Comparison of ENCODE assay signal across 8 cellular contexts in genomic region chr18:44678725-44679055, GRCh38. TPM values are rescaled to one million over a fixed set of nuclear protein-coding genes. Genes with fewer than 3 reads are reported as not detected.
DNase-seq lines count a peak whose midpoint lies in the region; ATAC-seq and TF ChIP-seq lines count a peak whose summit lies in the region.

No MANE protein-coding gene starts in this region.

- H3K9ac ChIP-seq in BLaER1, result 0 out of 2 replicates have a peak overlapping the region, but pooled peaks have one; percentile 88
- H3K9ac ChIP-seq in neural progenitor cell, result no peak overlapping the region

- no peaks in the 10 kb centered on the region for H3K27me3 Mint-ChIP-seq in neural progenitor cell (ENCODE audit: insufficient read depth, low read depth)

- H3K4me3 ChIP-seq in BLaER1 (peak overlapping the region; percentile 89), LNCaP clone FGC (ENCODE audit: low read depth, low read length) (peak overlapping the region; percentile 75), dorsolateral prefrontal cortex (peak overlapping the region; percentile 53 to 89 (median 79)), neural progenitor cell (peak overlapping the region; percentile 96)

- H3K36me3 Mint-ChIP-seq in neural progenitor cell, result no peaks in the 10 kb centered on the region

- H4K20me1 ChIP-seq in BLaER1, result no peaks in the 10 kb centered on the region
- peaks cover 8% of the 10 kb centered on the region for H4K20me1 ChIP-seq in neural progenitor cell (ENCODE audit: low read depth)

- no peak overlapping the region for H3K27ac Mint-ChIP-seq in neural progenitor cell

- no peak overlapping the region for H2AFZ ChIP-seq in neural progenitor cell (replicated peaks)

- TF ChIP-seq CTCF in LNCaP clone FGC (IDR thresholded peaks at IDR 0.05; ENCODE audit: control insufficient read depth, extremely low read depth, insufficient read depth) (no peak), dorsolateral prefrontal cortex (IDR thresholded peaks at IDR 0.05 in 54 of 56, conservative IDR thresholded peaks at IDR 0.05 in 2 of 56; ENCODE audit: low read depth in 1 of 56, partially characterized antibody in 56 of 56) (no peak), neural progenitor cell (IDR thresholded peaks at IDR 0.05) (no peak)

- H3K79me2 ChIP-seq in neural progenitor cell (ENCODE audit: low read depth), result peaks cover 33% of the 10 kb centered on the region

- DNase-seq in LNCaP clone FGC (ENCODE audit: low read depth), result no peak
- no peak for DNase-seq in dorsolateral prefrontal cortex
- no peak for DNase-seq in neural progenitor cell (ENCODE audit: low spot score)
- no peak for DNase-seq in NCI-H1436 (lab: John Stamatoyannopoulos, UW)
- no peak for DNase-seq in activated CD4-positive, alpha-beta T cell treated with anti-CD3 and anti-CD28 coated beads for 4 hours

- intact Hi-C loops in dorsolateral prefrontal cortex (cut with DNase I), result loop anchor here (1.0 to 5.0 kb wide), 3 partner anchors 63 to 534 kb away; no protein-coding TSS in a partner anchor

- H3K4me2 ChIP-seq in BLaER1 (peak overlapping the region; percentile 88), neural progenitor cell (peak overlapping the region; percentile 93)

- peaks cover 40% of the 10 kb centered on the region for H3F3A ChIP-seq in neural progenitor cell (ENCODE audit: low read depth)

- H3K27ac ChIP-seq in BLaER1, result no peak overlapping the region
- peak overlapping the region in 47 of 59 donors; percentile 77 to 99 (median 95) for H3K27ac ChIP-seq in dorsolateral prefrontal cortex
- no peak overlapping the region for H3K27ac ChIP-seq in neural progenitor cell

- H3K4me3 Mint-ChIP-seq in neural progenitor cell, result peak overlapping the region; percentile 78

- ATAC-seq in GM18868 (IDR thresholded peaks at IDR 0.05; ENCODE audit: unreplicated experiment), result no peak
- no peak for ATAC-seq in GM18909 (IDR thresholded peaks at IDR 0.05; ENCODE audit: poor library complexity, unreplicated experiment)

- H3K9me3 ChIP-seq in BLaER1, result no peaks in the 10 kb centered on the region
- no peaks in the 10 kb centered on the region for H3K9me3 ChIP-seq in neural progenitor cell (ENCODE audit: low read depth)

- H3K9me3 Mint-ChIP-seq in neural progenitor cell, result no peaks in the 10 kb centered on the region

- H3K4me1 ChIP-seq in BLaER1 (peaks cover 28% of the 10 kb centered on the region), neural progenitor cell (peaks cover 21% of the 10 kb centered on the region)

- H3K27me3 ChIP-seq in BLaER1 (peaks cover 33% of the 10 kb centered on the region), dorsolateral prefrontal cortex (no peaks in the 10 kb centered on the region), neural progenitor cell (no peaks in the 10 kb centered on the region)

- H3K4me1 Mint-ChIP-seq in neural progenitor cell, result peaks cover 11% of the 10 kb centered on the region

- H3K36me3 ChIP-seq in BLaER1 (no peaks in the 10 kb centered on the region), neural progenitor cell (no peaks in the 10 kb centered on the region)

RNA-seq across cellular contexts. Expression of gene SETBP1, which starts 2.0 kb away (rescaled TPM):
- total RNA-seq in dorsolateral prefrontal cortex, result 10 to 100 TPM; 26.2 to 78.3 (median 51.7) TPM
- 12.0 and 14.4 TPM in 2 replicates for total RNA-seq in neural progenitor cell (ENCODE audit: low replicate concordance)

Comparison
In these comparisons a context has a peak if more than half of its experiments do, and no peak if none do; other contexts are left out.
1. H3K27ac ChIP-seq: peak in dorsolateral prefrontal cortex (47 of 59); none in BLaER1 (single experiment) and neural progenitor cell (single experiment).
2. Peak in every context shown above with its lines, with median percentiles within 50 percentile points of each other: H3K4me3 ChIP-seq.